Comparison of ENCODE assay signal across 19 cellular contexts in genomic region chr2:226829721-226830631, GRCh38. TPM values are rescaled to one million over a fixed set of nuclear protein-coding genes. Genes with fewer than 3 reads are reported as not detected.
DNase-seq lines count a peak whose midpoint lies in the region; ATAC-seq, FAIRE-seq and TF ChIP-seq lines count a peak whose summit lies in the region.
"Had no signal": no experiment of that assay in that cellular context is flagged by ENCODE, and none has a peak within 500 bp of the region (broad histone marks: within the 10 kb centered on the region; RNA-seq: fewer than 3 reads in every experiment).

No MANE protein-coding gene starts in this region.

- H3K27me3 ChIP-seq in BLaER1 (no peaks in the 10 kb centered on the region), GM12878 (replicated peaks in 1 of 2; ENCODE audit: control insufficient read depth in 2 of 2, insufficient read depth in 2 of 2, low read length in 1 of 2) (no peaks in the 10 kb centered on the region), tibial nerve (no peaks in the 10 kb centered on the region)
- H3K27me3 ChIP-seq: BE2C had no signal

- TF ChIP-seq POLR2A in GM12892 (IDR thresholded peaks at IDR 0.05; ENCODE audit: low read depth, low read length) (no peak), NB4 (IDR thresholded peaks at IDR 0.05; ENCODE audit: extremely low read depth, insufficient read length) (no peak), GM12878 (IDR thresholded peaks at IDR 0.05; ENCODE audit: low read depth, low read length) (no peak), tibial nerve (IDR thresholded peaks at IDR 0.05) (no peak)

- H3K4me3 ChIP-seq in BLaER1, result no peak overlapping the region
- H3K4me3 ChIP-seq in NB4 (ENCODE audit: low read depth, low read length), result no peak overlapping the region
- no peak overlapping the region for H3K4me3 ChIP-seq in GM12878
- H3K4me3 ChIP-seq in tibial nerve, result no peak overlapping the region
- H3K4me3 ChIP-seq: A549 had no signal

- H3K9me3 ChIP-seq in BLaER1, result no peaks in the 10 kb centered on the region
- no peaks in the 10 kb centered on the region for H3K9me3 ChIP-seq in GM12878 (replicated peaks; ENCODE audit: control insufficient read depth, insufficient read depth, low read length)
- no peaks in the 10 kb centered on the region for H3K9me3 ChIP-seq in tibial nerve
- H3K9me3 ChIP-seq: A549, BE2C had no signal

- WGBS in GM12878 (ENCODE audit: insufficient coverage, insufficient replicate concordance, low lambda C conversion rate, missing lambda C conversion rate), result 58% methylated on average over 8 of the region's 8 CpGs
- 87 to 89% methylated on average over 8 of the region's 8 CpGs for WGBS in tibial nerve, 2 donors

- TF ChIP-seq CTCF in NB4 (IDR thresholded peaks at IDR 0.05; ENCODE audit: low read depth, low read length) (no peak), GM12878 (IDR thresholded peaks at IDR 0.05 in 2 of 3, conservative IDR thresholded peaks at IDR 0.05 in 1 of 3; ENCODE audit: control insufficient read depth in 2 of 3, extremely low read depth in 1 of 3, insufficient read depth in 1 of 3, low read depth in 3 of 3, low read length in 3 of 3) (no peak), tibial nerve (IDR thresholded peaks at IDR 0.05) (no peak)

- RAD21 ChIA-PET in GM12878 (lab: Charles Lee; ENCODE audit: unreplicated experiment), result interaction anchor here (1.4 kb wide), 1 partner anchor 155 kb away, joined by 3 read pairs; no protein-coding TSS in a partner anchor

- no peak for TF ChIP-seq EP300 in GM12878 (IDR thresholded peaks at IDR 0.05; ENCODE audit: borderline replicate concordance in 1 of 2, control insufficient read depth in 1 of 2, low read depth in 2 of 2, low read length in 2 of 2)
- no peak for TF ChIP-seq EP300 in tibial nerve (IDR thresholded peaks at IDR 0.05)

- H3K4me2 ChIP-seq in BLaER1, result 0 out of 2 replicates have a peak overlapping the region, but pooled peaks have one; percentile 2
- H3K4me2 ChIP-seq in GM12878 (ENCODE audit: control insufficient read depth, insufficient read depth), result no peak overlapping the region
- H3K4me2 ChIP-seq: A549 had no signal

- H3K4me1 ChIP-seq in BLaER1 (peaks cover 14% of the 10 kb centered on the region), GM12878 (ENCODE audit: control insufficient read depth, insufficient read depth, low read length) (no peaks in the 10 kb centered on the region), tibial nerve (peaks cover 0 to 9% (median 6%) of the 10 kb centered on the region in 4 donors)

- intact Hi-C loops in GM12878 (cut with micrococcal nuclease; ENCODE audit: unreplicated experiment), result loop anchor here (10.0 kb wide), 1 partner anchor 1885 kb away; no protein-coding TSS in a partner anchor

- FAIRE-seq in GM12892 (lab: Jason Lieb, UNC) (peak; percentile 68), GM12878 (lab: Jason Lieb, UNC) (peak; percentile 38)
- FAIRE-seq: A549, D721Med had no signal

- H3K9ac ChIP-seq in BLaER1 (no peak overlapping the region), GM12878 (ENCODE audit: control insufficient read depth, insufficient read depth, low read length) (no peak overlapping the region)

- H3K27ac ChIP-seq in BLaER1 (no peak overlapping the region), GM12878 (ENCODE audit: control insufficient read depth, insufficient read depth) (no peak overlapping the region), tibial nerve (no peak overlapping the region)
- H3K27ac ChIP-seq: A549, HL-60 had no signal

- POLR2A ChIA-PET in GM12878 (lab: Charles Lee), result interaction anchor here (1.2 kb wide), 1 partner anchor 10 kb away, joined by 3 read pairs; no protein-coding TSS in a partner anchor

- in situ Hi-C loops in GM12878 (cut with MboI), result loop anchor here (25.0 kb wide), 1 partner anchor 957 kb away; no protein-coding TSS in a partner anchor

- H3K36me3 ChIP-seq in BLaER1 (no peaks in the 10 kb centered on the region), GM12878 (ENCODE audit: control insufficient read depth in 2 of 2, insufficient read depth in 2 of 2, low read length in 1 of 2) (no peaks in the 10 kb centered on the region; a peak in 1 of 4 replicates), tibial nerve (peaks cover 0 to 6% (median 0%) of the 10 kb centered on the region in 3 donors)
- H3K36me3 ChIP-seq: BE2C had no signal

- H4K20me1 ChIP-seq in BLaER1 (no peaks in the 10 kb centered on the region), GM12878 (ENCODE audit: control insufficient read depth, insufficient read depth) (no peaks in the 10 kb centered on the region)

- H2AFZ ChIP-seq in GM12878 (ENCODE audit: control insufficient read depth, low read depth, low read length), result no peak overlapping the region

- CTCF ChIA-PET in GM12878 (lab: Yijun Ruan, JAX), result interaction anchor here (0.9 to 1.7 kb wide), 2 partner anchors 27 to 54 kb away, joined by 3 to 5 read pairs; no protein-coding TSS in a partner anchor

- H3K79me2 ChIP-seq in GM12878 (ENCODE audit: control insufficient read depth, insufficient read depth, low read length), result peaks cover 21% of the 10 kb centered on the region

- SMC1A ChIA-PET in GM12878 (lab: Charles Lee; ENCODE audit: uncharacterized antibody, unreplicated experiment), result interaction anchor here (1.3 kb wide), 1 partner anchor 9 kb away, joined by 3 read pairs; no protein-coding TSS in a partner anchor

- DNase-seq in GM12892 (ENCODE audit: insufficient read length) (no peak), NB4 (ENCODE audit: low read depth) (peak; percentile 26), GM12878 (ENCODE audit: low read depth, low spot score) (no peak), NK-92 (lab: John Stamatoyannopoulos, UW; ENCODE audit: unreplicated experiment) (no peak), NCI-H82 (lab: John Stamatoyannopoulos, UW) (no peak), tibial nerve (ENCODE audit: low spot score in 2 of 2) (no peak)
- no peak for DNase-seq in activated CD4-positive, CD25-positive, alpha-beta regulatory T cell treated with anti-CD3 and anti-CD28 coated beads, Interleukin-2, amount 50 U/mL, for 72 hours
- DNase-seq: BE2C; CD8-positive, alpha-beta T cell; COR-L47; DMS153; DND-41; GDM1; HCEC 1CT; HFFc6 had no signal

- TF ChIP-seq RAD21 in GM12878 (IDR thresholded peaks at IDR 0.05; ENCODE audit: insufficient read depth, low read depth, low read length), result no peak

- ATAC-seq in GM12878, result peak; percentile 22; the same call in 1 of the 3 replicates
- ATAC-seq: A549; CD8-positive, alpha-beta T cell had no signal

- BruUV-seq in GM12878 (replicated peaks; lab: Mats Ljungman, UMichigan), result no TSS peak

TF ChIP-seq in GM12878, 131 proteins besides CTCF, POLR2A, EP300 and RAD21:
- TF ChIP-seq RUNX3 (IDR thresholded peaks at IDR 0.05; ENCODE audit: low read length), result peak; percentile 16; the same call in 1 of the 2 replicates
- TF ChIP-seq JUNB (IDR thresholded peaks at IDR 0.05), result 0 out of 2 replicates have a peak, but pooled peaks have one; percentile 24
- no peak for TF ChIP-seq KLF5 (IDR thresholded peaks at IDR 0.05; ENCODE audit: partially characterized antibody)

RNA-seq across cellular contexts. Expression of gene RHBDD1, which starts 5.9 kb away (rescaled TPM):
- polyA plus RNA-seq in GM12892 (2012; ENCODE audit: missing spikeins), result 12.9 TPM
- total RNA-seq in GM12878 (2013; cell fraction: nucleolus; rRNA removed), result 230 and 231 TPM in 2 replicates
- total RNA-seq in GM12878 (2014; rRNA removed) (7.5 and 11.3 TPM in 2 replicates), GM12878 (2014; rRNA removed; fragmentation: Illumina TruSeq; extraction: Trizol) (14.3 and 17.1 TPM in 2 replicates), GM12878 (2021) (25.7 and 29.0 TPM in 2 replicates), tibial nerve (10 to 100 TPM; 14.9 to 29.4 (median 25.0) TPM)
- 11.7 TPM for polyA plus RNA-seq in GM12878 (2011; ENCODE audit: low read depth)
- polyA plus RNA-seq in GM12878 (2011; rRNA removed) (35.6 and 36.4 TPM in 2 replicates), GM12878 (2014; fragmentation: Illumina TruSeq; extraction: Trizol) (15.0 and 23.8 TPM in 2 replicates), GM12878 (2014; fragmentation: Nextera tagmentation; extraction: Ambion mirVana) (1 to 10 TPM; 7.1 to 7.3 TPM), GM12878 (2014; rRNA removed) (10.1 and 12.9 TPM in 2 replicates), GM12878 (2016; fragmentation: Nextera tagmentation; extraction: Ambion mirVana) (10 to 100 TPM; 23.4 to 27.4 TPM)
- polyA plus RNA-seq in GM12878 (2011; cell fraction: cytosol; rRNA removed), result 15.0 and 18.9 TPM in 2 replicates
- 22.2 and 35.0 TPM in 2 replicates for polyA plus RNA-seq in GM12878 (2011; cell fraction: nucleus; rRNA removed)
- 13.7 and 15.5 TPM in 2 replicates for polyA plus RNA-seq in GM12878 (2012)
- 95.4 and 140 TPM in 2 replicates for polyA minus RNA-seq in GM12878 (2011; rRNA and poly(A)+ RNA removed)
- 20.8 and 32.3 TPM in 2 replicates for polyA minus RNA-seq in GM12878 (2011; cell fraction: cytosol; rRNA and poly(A)+ RNA removed)
- polyA minus RNA-seq in GM12878 (2011; cell fraction: nucleus; rRNA and poly(A)+ RNA removed), result 68.9 and 77.6 TPM in 2 replicates

RNA-seq across cellular contexts. Expression of gene IRS1, which starts 30.4 kb away (rescaled TPM):
- polyA plus RNA-seq in GM12892 (2012; ENCODE audit: missing spikeins), result 0.04 TPM
- total RNA-seq in GM12878 (2013; cell fraction: nucleolus; rRNA removed), result 0.10 and 0.23 TPM in 2 replicates
- total RNA-seq in GM12878 (2014; rRNA removed), result 0.54 and 0.73 TPM in 2 replicates
- 0.40 and 0.46 TPM in 2 replicates for total RNA-seq in GM12878 (2014; rRNA removed; fragmentation: Illumina TruSeq; extraction: Trizol)
- 1.7 TPM in 2 replicates for total RNA-seq in GM12878 (2021)
- 0.03 TPM for polyA plus RNA-seq in GM12878 (2011; ENCODE audit: low read depth)
- polyA plus RNA-seq in GM12878 (2011; rRNA removed), result 0.07 and 0.08 TPM in 2 replicates
- polyA plus RNA-seq in GM12878 (2011; cell fraction: cytosol; rRNA removed), result 0.10 and 0.25 TPM in 2 replicates
- 0.39 and 0.51 TPM in 2 replicates for polyA plus RNA-seq in GM12878 (2011; cell fraction: nucleus; rRNA removed)
- polyA plus RNA-seq in GM12878 (2012), result 0.14 and 0.45 TPM in 2 replicates
- polyA plus RNA-seq in GM12878 (2014; fragmentation: Illumina TruSeq; extraction: Trizol), result 0.11 and 0.28 TPM in 2 replicates
- polyA plus RNA-seq in GM12878 (2014; fragmentation: Nextera tagmentation; extraction: Ambion mirVana), result under 1 TPM; 0.03 to 0.13 TPM
- 0.48 and 0.87 TPM in 2 replicates for polyA plus RNA-seq in GM12878 (2014; rRNA removed)
- polyA plus RNA-seq in GM12878 (2016; fragmentation: Nextera tagmentation; extraction: Ambion mirVana), result under 1 TPM; 0.25 to 0.43 TPM
- 0.22 and 0.52 TPM in 2 replicates for polyA minus RNA-seq in GM12878 (2011; rRNA and poly(A)+ RNA removed)
- 0.13 and 0.21 TPM in 2 replicates for polyA minus RNA-seq in GM12878 (2011; cell fraction: cytosol; rRNA and poly(A)+ RNA removed)
- 0.48 and 1.1 TPM in 2 replicates for polyA minus RNA-seq in GM12878 (2011; cell fraction: nucleus; rRNA and poly(A)+ RNA removed)
- 10 to 100 TPM in 3 of 4 donors, 1 to 10 TPM in 1; 9.4 to 11.7 (median 11.2) TPM for total RNA-seq in tibial nerve
